ENCODE assay signal across 8 cellular contexts in genomic region chr17:30808785-30809286, GRCh38. TPM values are rescaled to one million over a fixed set of nuclear protein-coding genes. Genes with fewer than 3 reads are reported as not detected.
DNase-seq lines count a peak whose midpoint lies in the region; ATAC-seq and TF ChIP-seq lines count a peak whose summit lies in the region.

No MANE protein-coding gene starts in this region.

- H3K4me3 Mint-ChIP-seq in activated naive CD4-positive, alpha-beta T cell treated with anti-CD3 and anti-CD28 coated beads, Interleukin-2, amount 50 U/mL, for 24 hours: peak overlapping the region; percentile 80
- H3K4me3 Mint-ChIP-seq in activated CD4-positive, alpha-beta memory T cell treated with anti-CD3 and anti-CD28 coated beads for 36 hours: peak overlapping the region; percentile 79
- no peak overlapping the region for H3K4me3 Mint-ChIP-seq in nephron progenitor cell

- H3K4me1 Mint-ChIP-seq in activated naive CD4-positive, alpha-beta T cell treated with anti-CD3 and anti-CD28 coated beads, Interleukin-2, amount 50 U/mL, for 24 hours: peaks cover 79% of the 10 kb centered on the region
- peaks cover 65% of the 10 kb centered on the region for H3K4me1 Mint-ChIP-seq in activated CD4-positive, alpha-beta memory T cell treated with anti-CD3 and anti-CD28 coated beads for 36 hours (ENCODE audit: low read depth)
- H3K4me1 Mint-ChIP-seq in nephron progenitor cell: peaks cover 14% of the 10 kb centered on the region

- H3K27ac Mint-ChIP-seq in activated naive CD4-positive, alpha-beta T cell treated with anti-CD3 and anti-CD28 coated beads, Interleukin-2, amount 50 U/mL, for 24 hours: peak overlapping the region; percentile 94
- peak overlapping the region; percentile 94 for H3K27ac Mint-ChIP-seq in activated CD4-positive, alpha-beta memory T cell treated with anti-CD3 and anti-CD28 coated beads for 36 hours
- peak overlapping the region; percentile 85 for H3K27ac Mint-ChIP-seq in nephron progenitor cell

- no peaks in the 10 kb centered on the region for H3K36me3 Mint-ChIP-seq in activated naive CD4-positive, alpha-beta T cell treated with anti-CD3 and anti-CD28 coated beads, Interleukin-2, amount 50 U/mL, for 24 hours
- peaks cover 17% of the 10 kb centered on the region for H3K36me3 Mint-ChIP-seq in activated CD4-positive, alpha-beta memory T cell treated with anti-CD3 and anti-CD28 coated beads for 36 hours
- H3K36me3 Mint-ChIP-seq in nephron progenitor cell (ENCODE audit: low read depth): peaks cover 21% of the 10 kb centered on the region

- no peak for DNase-seq in activated naive CD4-positive, alpha-beta T cell treated with anti-CD3 and anti-CD28 coated beads, Interleukin-2, amount 50 U/mL, for 16 hours
- peak; percentile 45 for DNase-seq in activated CD4-positive, alpha-beta memory T cell treated with anti-CD3 and anti-CD28 coated beads for 36 hours
- DNase-seq in nephron progenitor cell: no peak
- DNase-seq in C1 segment of cervical spinal cord (lab: John Stamatoyannopoulos, UW): no peak
- DNase-seq in DMS53 treated with DMSO at 0.1 percent for 48 hours (lab: John Stamatoyannopoulos, UW; ENCODE audit: unreplicated experiment): no peak
- no peak for DNase-seq in NCI-H2171 treated with DMSO at 0.1 percent for 48 hours (lab: John Stamatoyannopoulos, UW)

- H3K9me3 Mint-ChIP-seq in activated naive CD4-positive, alpha-beta T cell treated with anti-CD3 and anti-CD28 coated beads, Interleukin-2, amount 50 U/mL, for 24 hours: no peaks in the 10 kb centered on the region
- H3K9me3 Mint-ChIP-seq in activated CD4-positive, alpha-beta memory T cell treated with anti-CD3 and anti-CD28 coated beads for 36 hours: no peaks in the 10 kb centered on the region
- peaks cover under 1% of the 10 kb centered on the region for H3K9me3 Mint-ChIP-seq in nephron progenitor cell

- ATAC-seq in HG03280 (IDR thresholded peaks at IDR 0.05; ENCODE audit: unreplicated experiment): peak; percentile 83

- intact Hi-C loops in activated CD4-positive, alpha-beta memory T cell treated with anti-CD3 and anti-CD28 coated beads for 36 hours (cut with micrococcal nuclease): loop anchor here (1.0 kb wide), 1 partner anchor 13 kb away; no protein-coding TSS in a partner anchor

- CTCF ChIA-PET in activated CD4-positive, alpha-beta memory T cell treated with anti-CD3 and anti-CD28 coated beads for 36 hours (lab: Charles Lee): interaction anchor here (1.1 to 8.8 kb wide), 3 partner anchors 15 to 22 kb away, joined by 3 to 104 read pairs (median 3); partner anchors contain the start of gene CRLF3

- no peak for TF ChIP-seq CTCF in nephron progenitor cell (IDR thresholded peaks at IDR 0.05)

- no peaks in the 10 kb centered on the region for H3K27me3 Mint-ChIP-seq in activated naive CD4-positive, alpha-beta T cell treated with anti-CD3 and anti-CD28 coated beads, Interleukin-2, amount 50 U/mL, for 24 hours
- H3K27me3 Mint-ChIP-seq in activated CD4-positive, alpha-beta memory T cell treated with anti-CD3 and anti-CD28 coated beads for 36 hours: no peaks in the 10 kb centered on the region
- no peaks in the 10 kb centered on the region for H3K27me3 Mint-ChIP-seq in nephron progenitor cell (ENCODE audit: low read depth, poor library complexity)

- POLR2A ChIA-PET in activated CD4-positive, alpha-beta memory T cell treated with anti-CD3 and anti-CD28 coated beads for 36 hours (lab: Charles Lee): interaction anchor here (1.8 to 4.5 kb wide), 2 partner anchors 11 to 14 kb away, joined by 6 to 23 read pairs; partner anchors contain the start of gene CRLF3

RNA-seq across cellular contexts. Expression of gene CRLF3, which starts 15.7 kb away (rescaled TPM):
- total RNA-seq in activated CD4-positive, alpha-beta memory T cell treated with anti-CD3 and anti-CD28 coated beads for 36 hours: 10 to 100 TPM; 48.1 to 48.5 TPM

RNA-seq across cellular contexts. Expression of gene ATAD5, which starts 22.9 kb away (rescaled TPM):
- total RNA-seq in activated CD4-positive, alpha-beta memory T cell treated with anti-CD3 and anti-CD28 coated beads for 36 hours: 10 to 100 TPM; 30.0 to 32.9 TPM
